ENCODE assay signal across 24 cellular contexts in the genomic region with DNA sequence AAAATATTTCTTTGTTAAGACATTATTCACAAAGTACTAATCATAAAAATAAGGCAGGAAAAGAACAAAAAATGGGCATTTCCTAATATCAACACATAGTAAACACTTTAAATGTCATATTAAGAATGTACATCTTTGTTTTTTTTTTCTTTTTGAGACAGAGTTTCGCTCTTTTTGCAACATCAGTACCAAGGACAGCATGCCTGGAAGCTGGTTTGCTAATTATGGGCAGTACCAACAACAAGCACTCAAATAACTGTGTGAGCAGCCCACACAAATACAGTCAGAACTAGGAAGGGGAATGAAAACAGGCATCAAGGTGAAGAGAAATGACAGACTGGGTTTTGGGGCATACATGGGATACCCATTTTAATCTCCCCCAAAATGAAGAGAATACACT.
"Had no signal": no experiment of that assay in that cellular context is flagged by ENCODE, and none has a peak within 500 bp of the region (broad histone marks: within the 10 kb centered on the region; RNA-seq: fewer than 3 reads in every experiment).

No MANE protein-coding gene starts in this region.

- H3K27me3 Mint-ChIP-seq: activated naive CD8-positive, alpha-beta T cell; activated T-cell treated with anti-CD3 and anti-CD28 coated beads, Interleukin-2, amount 50 U/mL, for 24 hours had no signal

- H3K4me3 Mint-ChIP-seq: activated CD8-positive, alpha-beta T cell treated with anti-CD3 and anti-CD28 coated beads, Interleukin-2, amount 10 ng/mL, durations not matched to agents 7 days and 5 days; activated naive CD4-positive, alpha-beta T cell treated with anti-CD3 and anti-CD28 coated beads for 36 hours; activated naive CD8-positive, alpha-beta T cell; activated T-cell treated with anti-CD3 and anti-CD28 coated beads, Interleukin-2, amount 50 U/mL, for 24 hours; T-helper 1 cell treated with Interleukin-12 subunit alpha and Interleukin-12 subunit beta and Interleukin-4 antibody, amounts not matched to agents 30 μg/mL and 1 μg/mL, for 36 hours had no signal

- H3K27ac Mint-ChIP-seq: activated CD8-positive, alpha-beta T cell treated with anti-CD3 and anti-CD28 coated beads, Interleukin-2, amount 10 ng/mL, durations not matched to agents 7 days and 5 days; activated naive CD4-positive, alpha-beta T cell treated with anti-CD3 and anti-CD28 coated beads for 36 hours; activated naive CD8-positive, alpha-beta T cell; activated T-cell treated with anti-CD3 and anti-CD28 coated beads, Interleukin-2, amount 50 U/mL, for 24 hours; T-helper 1 cell treated with Interleukin-12 subunit alpha and Interleukin-12 subunit beta and Interleukin-4 antibody, amounts not matched to agents 30 μg/mL and 1 μg/mL, for 36 hours had no signal

- H3K9me3 ChIP-seq: breast epithelium, colonic mucosa had no signal

- H3K36me3 Mint-ChIP-seq: activated naive CD8-positive, alpha-beta T cell had no signal

- H3K4me3 ChIP-seq: breast epithelium, colonic mucosa, SK-N-MC had no signal

- H3K36me3 ChIP-seq: breast epithelium, colonic mucosa had no signal

- DNase-seq: activated CD4-positive, alpha-beta T cell treated with anti-CD3 and anti-CD28 coated beads for 48 hours; activated CD4-positive, alpha-beta T cell treated with anti-CD3 and anti-CD28 coated beads, Interleukin-2, amount 50 U/mL, for 4 hours; activated CD4-positive, CD25-positive, alpha-beta regulatory T cell treated with anti-CD3 and anti-CD28 coated beads, Interleukin-2, amount 50 U/mL, for 72 hours; activated CD8-positive, alpha-beta memory T cell treated with anti-CD3 and anti-CD28 coated beads, Interleukin-2, amount 50 U/mL, for 48 hours; activated CD8-positive, alpha-beta T cell treated with anti-CD3 and anti-CD28 coated beads, Interleukin-2, amount 10 ng/mL, durations not matched to agents 7 days and 5 days; activated gamma-delta T cell; activated naive CD4-positive, alpha-beta T cell treated with anti-CD3 and anti-CD28 coated beads for 36 hours; activated T-cell treated with anti-CD3 and anti-CD28 coated beads, Interleukin-2, amount 50 U/mL, for 24 hours; caudate nucleus; colonic mucosa; NCI-H1048; NCI-H146; NCI-H1930; NCI-H345; NCI-H510A; NCI-H526 treated with DMSO at 0.1 percent for 48 hours; NCI-H82; RPMI8226 had no signal

- H3K27ac ChIP-seq: breast epithelium, colonic mucosa, SK-N-MC had no signal

- H3K4me1 ChIP-seq: breast epithelium, colonic mucosa had no signal

- H3K9me3 Mint-ChIP-seq: activated T-cell treated with anti-CD3 and anti-CD28 coated beads, Interleukin-2, amount 50 U/mL, for 24 hours; T-helper 1 cell treated with Interleukin-12 subunit alpha and Interleukin-12 subunit beta and Interleukin-4 antibody, amounts not matched to agents 30 μg/mL and 1 μg/mL, for 36 hours had no signal

- H3K27me3 ChIP-seq: breast epithelium, colonic mucosa had no signal

- ATAC-seq: activated CD8-positive, alpha-beta T cell treated with anti-CD3 and anti-CD28 coated beads, Interleukin-2, amount 10 ng/mL, durations not matched to agents 7 days and 5 days; Panc1; Right ventricle myocardium inferior had no signal
